13 cellular contexts compared by ENCODE assay signal in genomic region chr17:28938552-28938951, GRCh38. TPM values are rescaled to one million over a fixed set of nuclear protein-coding genes. Genes with fewer than 3 reads are reported as not detected.
DNase-seq lines count a peak whose midpoint lies in the region; ATAC-seq and TF ChIP-seq lines count a peak whose summit lies in the region.
"Had no signal": no experiment of that assay in that cellular context is flagged by ENCODE, and none has a peak within 500 bp of the region (broad histone marks: within the 10 kb centered on the region; RNA-seq: fewer than 3 reads in every experiment).

No MANE protein-coding gene starts in this region.

- H3K4me1 Mint-ChIP-seq in natural killer cell (peaks cover 62 to 66% of the 10 kb centered on the region in 2 donors), memory B cell (peaks cover 36% of the 10 kb centered on the region)
- peaks cover 54 to 58% of the 10 kb centered on the region in 2 donors for H3K4me1 Mint-ChIP-seq in natural killer cell treated with Interleukin-12 subunit alpha and Interleukin-12 subunit beta and Interleukin-15 and Interleukin-18, amount 100 ng/mL, for 72 hours (ENCODE audit: low read depth in 2 of 2)

- TF ChIP-seq CTCF in natural killer cell (IDR thresholded peaks at IDR 0.05) (no peak), dorsolateral prefrontal cortex (IDR thresholded peaks at IDR 0.05 in 54 of 56, conservative IDR thresholded peaks at IDR 0.05 in 2 of 56; ENCODE audit: low read depth in 1 of 56, partially characterized antibody in 56 of 56) (no peak), BE2C (IDR thresholded peaks at IDR 0.05; ENCODE audit: low read depth, low read length) (no peak)

- no peaks in the 10 kb centered on the region for H3K27me3 ChIP-seq in dorsolateral prefrontal cortex
- H3K27me3 ChIP-seq in BE2C: no peaks in the 10 kb centered on the region
- H3K27me3 ChIP-seq: adrenal gland had no signal

- no peaks in the 10 kb centered on the region for H3K4me1 ChIP-seq in BE2C

- H3K27me3 Mint-ChIP-seq in natural killer cell (ENCODE audit: low read depth in 2 of 2): no peaks in the 10 kb centered on the region
- H3K27me3 Mint-ChIP-seq in natural killer cell treated with Interleukin-12 subunit alpha and Interleukin-12 subunit beta and Interleukin-15 and Interleukin-18, amount 100 ng/mL, for 72 hours: no peaks in the 10 kb centered on the region
- H3K27me3 Mint-ChIP-seq in memory B cell: no peaks in the 10 kb centered on the region
- H3K27me3 Mint-ChIP-seq: stimulated activated memory B cell treated with anti-CD40 and anti-IgM and Interleukin-4, amounts not matched to agents 10 μg/mL and 1 μg/mL and 100 μg/mL, for 72 hours had no signal

- intact Hi-C loops in natural killer cell (cut with micrococcal nuclease) (no loop called here), dorsolateral prefrontal cortex (cut with DNase I) (no loop called here)

- no peak for DNase-seq in natural killer cell
- no peak for DNase-seq in natural killer cell treated with Interleukin-12 subunit alpha and Interleukin-12 subunit beta and Interleukin-15 and Interleukin-18, amount 100 ng/mL, for 72 hours (ENCODE audit: low spot score)
- DNase-seq in dorsolateral prefrontal cortex: peak in 2 of 10 donors; percentile 47 to 53
- DNase-seq in memory B cell (ENCODE audit: low spot score in 2 of 2): no peak
- no peak for DNase-seq in BE2C
- no peak for DNase-seq in stimulated activated CD4-positive, alpha-beta T cell treated with anti-CD3 and anti-CD28 coated beads, Interleukin-1b, Interleukin-23, amount 100 ng/mL, for 48 hours
- DNase-seq in HK-2 (ENCODE audit: unreplicated experiment): no peak
- DNase-seq: adrenal gland; DND-41; effector CD4-positive, alpha-beta T cell; NCI-H226 had no signal

- H3K36me3 Mint-ChIP-seq in natural killer cell (no peaks in the 10 kb centered on the region), memory B cell (peaks cover 4% of the 10 kb centered on the region)
- no peaks in the 10 kb centered on the region for H3K36me3 Mint-ChIP-seq in natural killer cell treated with Interleukin-12 subunit alpha and Interleukin-12 subunit beta and Interleukin-15 and Interleukin-18, amount 100 ng/mL, for 72 hours

- H3K27ac Mint-ChIP-seq in natural killer cell (peak overlapping the region; percentile 60 to 67), memory B cell (peak overlapping the region; percentile 65)
- no peak overlapping the region for H3K27ac Mint-ChIP-seq in natural killer cell treated with Interleukin-12 subunit alpha and Interleukin-12 subunit beta and Interleukin-15 and Interleukin-18, amount 100 ng/mL, for 72 hours
- H3K27ac Mint-ChIP-seq: stimulated activated memory B cell treated with anti-CD40 and anti-IgM and Interleukin-4, amounts not matched to agents 10 μg/mL and 1 μg/mL and 100 μg/mL, for 72 hours had no signal

- H3K4me3 ChIP-seq in dorsolateral prefrontal cortex (peak overlapping the region in 4 of 59 donors; percentile 4 to 52 (median 4)), BE2C (ENCODE audit: low read depth, low read length) (no peak overlapping the region)
- H3K4me3 ChIP-seq: adrenal gland had no signal

- peaks cover 7% of the 10 kb centered on the region for H3K36me3 ChIP-seq in BE2C

- no peaks in the 10 kb centered on the region for H3K9me3 ChIP-seq in BE2C
- H3K9me3 ChIP-seq: adrenal gland had no signal

- H3K27ac ChIP-seq in dorsolateral prefrontal cortex: peak overlapping the region in 57 of 59 donors; percentile 10 to 97 (median 90)
- H3K27ac ChIP-seq: adrenal gland had no signal

- H3K4me3 Mint-ChIP-seq in natural killer cell: no peak overlapping the region
- no peak overlapping the region for H3K4me3 Mint-ChIP-seq in natural killer cell treated with Interleukin-12 subunit alpha and Interleukin-12 subunit beta and Interleukin-15 and Interleukin-18, amount 100 ng/mL, for 72 hours
- H3K4me3 Mint-ChIP-seq in memory B cell: no peak overlapping the region
- H3K4me3 Mint-ChIP-seq: stimulated activated memory B cell treated with anti-CD40 and anti-IgM and Interleukin-4, amounts not matched to agents 10 μg/mL and 1 μg/mL and 100 μg/mL, for 72 hours had no signal

- H3K9me3 Mint-ChIP-seq in natural killer cell (no peaks in the 10 kb centered on the region), memory B cell (no peaks in the 10 kb centered on the region)
- no peaks in the 10 kb centered on the region for H3K9me3 Mint-ChIP-seq in natural killer cell treated with Interleukin-12 subunit alpha and Interleukin-12 subunit beta and Interleukin-15 and Interleukin-18, amount 100 ng/mL, for 72 hours
- H3K9me3 Mint-ChIP-seq: stimulated activated memory B cell treated with anti-CD40 and anti-IgM and Interleukin-4, amounts not matched to agents 10 μg/mL and 1 μg/mL and 100 μg/mL, for 72 hours had no signal

- ATAC-seq in natural killer cell: no peak
- ATAC-seq in natural killer cell treated with Interleukin-12 subunit alpha and Interleukin-12 subunit beta and Interleukin-15 and Interleukin-18, amount 100 ng/mL, for 72 hours: no peak
- no peak for ATAC-seq in memory B cell (ENCODE audit: low read depth)
- no peak for ATAC-seq in GM21786 (IDR thresholded peaks at IDR 0.05; ENCODE audit: unreplicated experiment)
- ATAC-seq: stimulated activated memory B cell treated with anti-CD40 and anti-IgM and Interleukin-4, amounts not matched to agents 10 μg/mL and 1 μg/mL and 100 μg/mL, for 72 hours had no signal

RNA-seq across cellular contexts. Expression of gene PHF12, which starts 12.8 kb away (rescaled TPM):
- total RNA-seq in natural killer cell (100 to 1,000 TPM; 163 to 177 (median 171) TPM), dorsolateral prefrontal cortex (10 to 100 TPM; 32.6 to 65.4 (median 44.1) TPM)
- total RNA-seq in natural killer cell treated with Interleukin-12 subunit alpha and Interleukin-12 subunit beta and Interleukin-15 and Interleukin-18, amount 100 ng/mL, for 72 hours: 10 to 100 TPM; 68.0 to 72.2 TPM
- polyA plus RNA-seq in BE2C (2012; ENCODE audit: insufficient read depth, insufficient read length, low read depth): 43.0 TPM

RNA-seq across cellular contexts. Expression of gene DHRS13, which starts 35.7 kb away (rescaled TPM):
- 10 to 100 TPM; 22.5 to 27.3 (median 23.2) TPM for total RNA-seq in natural killer cell
- total RNA-seq in natural killer cell treated with Interleukin-12 subunit alpha and Interleukin-12 subunit beta and Interleukin-15 and Interleukin-18, amount 100 ng/mL, for 72 hours: 10 to 100 TPM; 22.5 to 26.1 TPM
- 10 to 100 TPM in 61 of 120 experiments, 1 to 10 TPM in 59; 5.9 to 22.5 (median 10.1) TPM for total RNA-seq in dorsolateral prefrontal cortex
- polyA plus RNA-seq in BE2C (2012; ENCODE audit: insufficient read depth, insufficient read length, low read depth): 14.8 TPM

RNA-seq across cellular contexts. Expression of gene FLOT2, which starts 41.0 kb away (rescaled TPM):
- total RNA-seq in natural killer cell (100 to 1,000 TPM; 132 to 152 (median 152) TPM), dorsolateral prefrontal cortex (100 to 1,000 TPM in 84 of 120 experiments, 10 to 100 TPM in 36; 50.7 to 182 (median 108) TPM)
- 10 to 100 TPM; 79.3 to 95.8 TPM for total RNA-seq in natural killer cell treated with Interleukin-12 subunit alpha and Interleukin-12 subunit beta and Interleukin-15 and Interleukin-18, amount 100 ng/mL, for 72 hours
- 53.5 TPM for polyA plus RNA-seq in BE2C (2012; ENCODE audit: insufficient read depth, insufficient read length, low read depth)

Comparison
In these comparisons a context has a peak if more than half of its experiments do, and no peak if none do; other contexts are left out.
1. H3K27ac Mint-ChIP-seq: peak in natural killer cell (2 of 2) and memory B cell (single experiment); none in natural killer cell treated with Interleukin-12 subunit alpha and Interleukin-12 subunit beta and Interleukin-15 and Interleukin-18, amount 100 ng/mL, for 72 hours (0 of 2).